In genomic region chr15:94972314-94972713, GRCh38 we compare ENCODE assay signal across 17 cellular contexts.
A peak's percentile ranks its signal among the peaks of the same experiment; 100 is the strongest.
DNase-seq lines count a peak whose midpoint lies in the region; ATAC-seq, FAIRE-seq and TF ChIP-seq lines count a peak whose summit lies in the region.
"Had no signal": no experiment of that assay in that cellular context is flagged by ENCODE, and none has a peak within 500 bp of the region (broad histone marks: within the 10 kb centered on the region; RNA-seq: fewer than 3 reads in every experiment).

No MANE protein-coding gene starts in this region.

- no peaks in the 10 kb centered on the region for H3K27me3 ChIP-seq in H1 (replicated peaks in 1 of 4; ENCODE audit: control insufficient read depth in 3 of 4, extremely low read depth in 1 of 4, insufficient read depth in 3 of 4, low read length in 3 of 4)
- no peaks in the 10 kb centered on the region for H3K27me3 ChIP-seq in aorta (ENCODE audit: control insufficient read depth in 1 of 2, insufficient read depth in 2 of 2, low read length in 1 of 2)

- WGBS in H1 (ENCODE audit: extremely low coverage in 1 of 2, insufficient coverage in 1 of 2, insufficient read length in 1 of 2, insufficient replicate concordance in 2 of 2, low coverage in 1 of 2, low lambda C conversion rate in 2 of 2, missing lambda C conversion rate in 1 of 2), 2 experiments: 79% methylated on average over 2 of the region's 2 CpGs; no CpG with 5 or more reads in 1 of the 2 experiments
- 70 to 74% methylated on average over 2 of the region's 2 CpGs for WGBS in aorta, 2 donors

- H3K4ac ChIP-seq in H1 (replicated peaks; ENCODE audit: insufficient read length, low read depth, low read length): no peak overlapping the region

- H2BK120ac ChIP-seq in H1 (replicated peaks; ENCODE audit: low read depth, low read length): no peak overlapping the region

- no peak overlapping the region for H3K14ac ChIP-seq in H1 (ENCODE audit: insufficient read length)

- no peak overlapping the region for H4K5ac ChIP-seq in H1 (ENCODE audit: insufficient read length, low read depth, low read length)

- no peaks in the 10 kb centered on the region for H3K23me2 ChIP-seq in H1 (ENCODE audit: low read depth, low read length)

- intact Hi-C loops in aorta (cut with DNase I): no loop called here

- no peaks in the 10 kb centered on the region for H3K79me1 ChIP-seq in H1 (ENCODE audit: low read depth, low read length)

- no peak overlapping the region for H3K18ac ChIP-seq in H1 (ENCODE audit: extremely low read depth, low read length)

- no peak overlapping the region for H3K23ac ChIP-seq in H1 (ENCODE audit: insufficient read length)

- no peak overlapping the region for H3K4me2 ChIP-seq in H1 (ENCODE audit: insufficient read depth in 1 of 2, low read depth in 2 of 2, low read length in 2 of 2)

- no peaks in the 10 kb centered on the region for H3K79me2 ChIP-seq in H1 (ENCODE audit: control insufficient read depth in 1 of 2, insufficient read depth in 2 of 2, low read length in 2 of 2)

- H4K20me1 ChIP-seq in H1 (replicated peaks in 1 of 2; ENCODE audit: control insufficient read depth in 1 of 2, insufficient read depth in 2 of 2, low read length in 2 of 2): no peaks in the 10 kb centered on the region

- no peak overlapping the region for H3K27ac ChIP-seq in H1 (ENCODE audit: low read depth, low read length)
- no peak overlapping the region for H3K27ac ChIP-seq in aorta (ENCODE audit: low read depth in 1 of 2, low read length in 2 of 2)

- no peak overlapping the region for H3K4me3 Mint-ChIP-seq in natural killer cell treated with Interleukin-12 subunit alpha and Interleukin-12 subunit beta and Interleukin-15 and Interleukin-18, amount 100 ng/mL, for 72 hours
- H3K4me3 Mint-ChIP-seq: activated T-helper 17 cell treated with anti-CD3 and anti-CD28 coated beads, Interleukin-2, amount 50 U/mL, for 72 hours; brain had no signal

- H3K4me3 ChIP-seq in H1 (ENCODE audit: extremely low read depth in 1 of 4, insufficient read depth in 2 of 4, low read depth in 3 of 4, low read length in 4 of 4) (no peak overlapping the region), aorta (ENCODE audit: low read length in 2 of 2) (no peak overlapping the region)
- H3K4me3 ChIP-seq: HAP-1 had no signal

- POLR2A ChIA-PET in H1 (lab: Charles Lee; ENCODE audit: partially characterized antibody): no interaction called here

- no peaks in the 10 kb centered on the region for H3K9me3 ChIP-seq in H1 (ENCODE audit: insufficient read depth in 2 of 2, low read depth in 1 of 2, low read length in 1 of 2)
- peaks cover 2% of the 10 kb centered on the region for H3K9me3 ChIP-seq in aorta (ENCODE audit: control insufficient read depth, low read length)
- H3K9me3 ChIP-seq: HAP-1 had no signal

- H3K4me1 Mint-ChIP-seq in natural killer cell treated with Interleukin-12 subunit alpha and Interleukin-12 subunit beta and Interleukin-15 and Interleukin-18, amount 100 ng/mL, for 72 hours (ENCODE audit: low read depth in 2 of 2): no peaks in the 10 kb centered on the region
- H3K4me1 Mint-ChIP-seq: activated T-helper 17 cell treated with anti-CD3 and anti-CD28 coated beads, Interleukin-2, amount 50 U/mL, for 72 hours had no signal

- H4K91ac ChIP-seq in H1 (replicated peaks; ENCODE audit: insufficient read length, low read length): no peak overlapping the region

- TF ChIP-seq EP300 in H1 (IDR thresholded peaks at IDR 0.05; ENCODE audit: borderline replicate concordance in 1 of 2, low read depth in 2 of 2, low read length in 2 of 2): no peak

- H4K8ac ChIP-seq in H1 (ENCODE audit: extremely low read depth, insufficient read depth, low read length): no peak overlapping the region

- no peak for ATAC-seq in natural killer cell treated with Interleukin-12 subunit alpha and Interleukin-12 subunit beta and Interleukin-15 and Interleukin-18, amount 100 ng/mL, for 72 hours
- ATAC-seq in aorta (ENCODE audit: low FRiP score): no peak
- no peak for ATAC-seq in GM21390 (IDR thresholded peaks at IDR 0.05; ENCODE audit: unreplicated experiment)
- ATAC-seq: activated T-helper 17 cell treated with anti-CD3 and anti-CD28 coated beads, Interleukin-2, amount 50 U/mL, for 72 hours; stimulated activated naive CD8-positive, alpha-beta T cell treated with anti-CD3 and anti-CD28 coated beads, Interleukin-15, Interleukin-2, amounts not matched to agents 100 U/mL and 50 U/mL, for 24 hours had no signal

- H3K36me3 ChIP-seq in H1 (ENCODE audit: control insufficient read depth in 2 of 4, insufficient read depth in 4 of 4, low read length in 3 of 4) (no peaks in the 10 kb centered on the region), aorta (ENCODE audit: control insufficient read depth in 1 of 2, insufficient read depth in 2 of 2, low read length in 1 of 2) (no peaks in the 10 kb centered on the region)
- H3K36me3 ChIP-seq: HAP-1 had no signal

- FAIRE-seq in H1 (lab: Jason Lieb, UNC) (no peak), GM19239 (lab: Jason Lieb, UNC) (no peak)
- FAIRE-seq: A204.1 had no signal

- H2AK5ac ChIP-seq in H1 (ENCODE audit: low read depth, low read length): no peak overlapping the region

- TF ChIP-seq CTCF in H1 (IDR thresholded peaks at IDR 0.05; ENCODE audit: control extremely low read depth in 1 of 3, insufficient read depth in 1 of 3, low read depth in 1 of 3, low read length in 3 of 3): no peak

- no peak overlapping the region for H3K56ac ChIP-seq in H1 (replicated peaks; ENCODE audit: insufficient read length, low read depth, low read length)

- H3K4me1 ChIP-seq in H1 (replicated peaks in 1 of 4; ENCODE audit: control insufficient read depth in 3 of 4, insufficient read depth in 4 of 4, low read length in 3 of 4): no peaks in the 10 kb centered on the region
- no peaks in the 10 kb centered on the region for H3K4me1 ChIP-seq in aorta (ENCODE audit: control insufficient read depth in 1 of 2, insufficient read depth in 2 of 2, low read length in 2 of 2)
- H3K4me1 ChIP-seq: HAP-1 had no signal

- peak overlapping the region; percentile 69; the same call in 1 of the 2 replicates for H2AFZ ChIP-seq in H1 (ENCODE audit: low read length)

- DNase-seq in AG08395 (ENCODE audit: low spot score): peak; percentile 7
- DNase-seq in NCI-H226: peak; percentile 25
- no peak for DNase-seq in H1 (ENCODE audit: low read depth in 1 of 2, low spot score in 2 of 2)
- DNase-seq in lung microvascular endothelial cell (ENCODE audit: low read depth in 2 of 2): peak; percentile 26 to 71
- no peak for DNase-seq in natural killer cell treated with Interleukin-12 subunit alpha and Interleukin-12 subunit beta and Interleukin-15 and Interleukin-18, amount 100 ng/mL, for 72 hours (ENCODE audit: low spot score)
- DNase-seq in aorta: no peak
- no peak for DNase-seq in GM19239 (ENCODE audit: insufficient read length, low spot score)
- DNase-seq: activated CD4-positive, alpha-beta T cell treated with anti-CD3 and anti-CD28 coated beads, Interleukin-2, amount 50 U/mL, for 4 hours; NCI-H1694; NCI-H524 treated with DMSO at 0.1 percent for 48 hours; RPMI8226; stimulated activated naive CD8-positive, alpha-beta T cell treated with anti-CD3 and anti-CD28 coated beads, Interleukin-15, Interleukin-2, amounts not matched to agents 100 U/mL and 50 U/mL, for 24 hours had no signal

- no peak for TF ChIP-seq POLR2A in H1 (IDR thresholded peaks at IDR 0.05; ENCODE audit: control extremely low read depth in 1 of 2, low read depth in 2 of 2, low read length in 2 of 2)

- no peaks in the 10 kb centered on the region for H3K9me3 Mint-ChIP-seq in natural killer cell treated with Interleukin-12 subunit alpha and Interleukin-12 subunit beta and Interleukin-15 and Interleukin-18, amount 100 ng/mL, for 72 hours
- H3K9me3 Mint-ChIP-seq: activated T-helper 17 cell treated with anti-CD3 and anti-CD28 coated beads, Interleukin-2, amount 50 U/mL, for 72 hours had no signal

- no peak overlapping the region for H2BK12ac ChIP-seq in H1 (ENCODE audit: low read depth, low read length)

- H2BK15ac ChIP-seq in H1 (ENCODE audit: low read length): no peak overlapping the region

- peaks cover 0 to 3% of the 10 kb centered on the region in 2 donors for H3K27me3 Mint-ChIP-seq in natural killer cell treated with Interleukin-12 subunit alpha and Interleukin-12 subunit beta and Interleukin-15 and Interleukin-18, amount 100 ng/mL, for 72 hours
- H3K27me3 Mint-ChIP-seq: activated T-helper 17 cell treated with anti-CD3 and anti-CD28 coated beads, Interleukin-2, amount 50 U/mL, for 72 hours; brain had no signal

- CTCF ChIA-PET in H1 (lab: Charles Lee; ENCODE audit: partially characterized antibody): interaction anchor here (1.1 kb wide), 1 partner anchor 303 kb away, joined by 3 read pairs; no protein-coding TSS in a partner anchor

- no peak overlapping the region for H2BK5ac ChIP-seq in H1 (ENCODE audit: low read depth, low read length)

- H3K9ac ChIP-seq in H1 (replicated peaks in 1 of 4; ENCODE audit: extremely low read depth in 1 of 4, low read depth in 3 of 4, low read length in 3 of 4): no peak overlapping the region

- H3K27ac Mint-ChIP-seq in natural killer cell treated with Interleukin-12 subunit alpha and Interleukin-12 subunit beta and Interleukin-15 and Interleukin-18, amount 100 ng/mL, for 72 hours: no peak overlapping the region
- H3K27ac Mint-ChIP-seq: activated T-helper 17 cell treated with anti-CD3 and anti-CD28 coated beads, Interleukin-2, amount 50 U/mL, for 72 hours had no signal

- H2BK20ac ChIP-seq in H1 (ENCODE audit: low read length): no peak overlapping the region

- no peak for TF ChIP-seq RAD21 in H1 (IDR thresholded peaks at IDR 0.05 in 1 of 2, conservative IDR thresholded peaks at IDR 0.05 in 1 of 2; ENCODE audit: low read depth in 2 of 2, low read length in 2 of 2)

- H3K36me3 Mint-ChIP-seq in natural killer cell treated with Interleukin-12 subunit alpha and Interleukin-12 subunit beta and Interleukin-15 and Interleukin-18, amount 100 ng/mL, for 72 hours: no peaks in the 10 kb centered on the region
- H3K36me3 Mint-ChIP-seq: brain had no signal

TF ChIP-seq in H1, 55 proteins besides CTCF, POLR2A, EP300 and RAD21:
- TF ChIP-seq RNF2 (IDR thresholded peaks at IDR 0.05; ENCODE audit: borderline replicate concordance, low read depth, low read length, missing control alignments, poor library complexity, severe bottlenecking): no peak
- TF ChIP-seq TEAD4 (IDR thresholded peaks at IDR 0.05; ENCODE audit: low read depth, low read length): peak; percentile 79
- TF ChIP-seq ASH2L (IDR thresholded peaks at IDR 0.05; ENCODE audit: low read length): no peak
- TF ChIP-seq SP4 (IDR thresholded peaks at IDR 0.05; ENCODE audit: low read length): no peak
- TF ChIP-seq MAFK (IDR thresholded peaks at IDR 0.05; ENCODE audit: low read depth, low read length): peak; percentile 59; the same call in 1 of the 2 replicates
- peak; percentile 73; the same call in 1 of the 2 replicates for TF ChIP-seq BACH1 (IDR thresholded peaks at IDR 0.05; ENCODE audit: low read length)

Comparison
In these comparisons a context has a peak if more than half of its experiments do, and no peak if none do; other contexts are left out.
1. DNase-seq: peak in AG08395 (single experiment), NCI-H226 (single experiment) and lung microvascular endothelial cell (2 of 2); none in H1 (0 of 2), natural killer cell treated with Interleukin-12 subunit alpha and Interleukin-12 subunit beta and Interleukin-15 and Interleukin-18, amount 100 ng/mL, for 72 hours (single experiment), aorta (0 of 2) and GM19239 (single experiment).